Comparison of ENCODE assay signal across 9 cellular contexts in the genomic region with DNA sequence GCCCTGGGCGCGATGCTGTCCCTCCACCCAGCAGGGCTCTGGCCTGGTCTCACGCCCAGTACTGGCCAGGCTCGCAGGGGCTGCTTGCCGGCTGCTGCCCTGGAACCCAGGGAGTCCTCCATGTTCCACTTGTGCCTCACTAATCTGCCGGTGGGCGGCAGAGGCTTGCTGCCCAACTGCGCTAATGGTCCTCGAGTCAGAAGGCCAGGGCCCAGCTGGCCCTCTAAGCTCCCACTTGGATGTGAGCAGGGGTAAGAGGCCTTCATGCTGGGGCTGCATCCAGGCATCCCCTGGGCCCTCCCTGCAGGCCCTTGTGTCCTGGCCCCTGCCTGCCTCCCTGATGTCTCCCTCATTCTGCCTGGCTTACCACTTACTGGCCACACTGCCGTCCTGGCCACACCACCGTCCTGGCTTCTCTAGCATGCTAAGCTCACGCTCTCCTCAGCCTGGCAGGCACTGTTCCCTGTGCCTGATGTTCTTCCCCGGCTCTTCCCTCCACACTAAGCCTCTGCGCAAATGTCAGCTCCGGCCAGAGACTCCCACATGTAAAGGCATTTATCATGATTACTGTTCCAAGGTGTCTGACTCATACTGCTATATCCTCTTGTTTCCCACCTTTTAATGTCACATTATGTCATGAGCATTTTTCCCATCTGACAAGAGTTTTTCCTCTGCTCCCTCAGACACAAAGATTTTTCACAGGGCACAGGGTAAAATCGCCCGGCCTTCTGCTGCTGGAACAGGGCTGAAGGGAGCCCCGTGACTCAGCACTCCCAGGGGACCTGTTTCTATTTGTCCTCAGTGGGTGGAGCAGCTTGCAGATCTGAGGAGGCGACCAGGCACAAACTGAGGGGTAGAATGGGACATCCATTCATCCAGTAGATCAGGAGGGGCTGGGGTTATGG. TPM values are rescaled to one million over a fixed set of nuclear protein-coding genes. Genes with fewer than 3 reads are reported as not detected.
DNase-seq lines count a peak whose midpoint lies in the region; ATAC-seq and TF ChIP-seq lines count a peak whose summit lies in the region.
"Had no signal": no experiment of that assay in that cellular context is flagged by ENCODE, and none has a peak within 500 bp of the region (broad histone marks: within the 10 kb centered on the region; RNA-seq: fewer than 3 reads in every experiment).

No MANE protein-coding gene starts in this region.

- ATAC-seq in gastrocnemius medialis, result peak; percentile 81 to 83
- ATAC-seq: naive thymus-derived CD8-positive, alpha-beta T cell had no signal

- H3K9me3 ChIP-seq in gastrocnemius medialis (no peaks in the 10 kb centered on the region), MM.1S (replicated peaks; ENCODE audit: insufficient read depth, low read length) (no peaks in the 10 kb centered on the region)

- no peak overlapping the region for H2AFZ ChIP-seq in MM.1S (ENCODE audit: low read length)

- H4K20me1 ChIP-seq in MM.1S (ENCODE audit: insufficient read depth, low read length), result no peaks in the 10 kb centered on the region

- no peak overlapping the region for H3K9ac ChIP-seq in MM.1S (ENCODE audit: low read length)

- peak overlapping the region; percentile 92 for H3K27ac Mint-ChIP-seq in HFFc6
- H3K27ac Mint-ChIP-seq: naive thymus-derived CD8-positive, alpha-beta T cell had no signal

- H3K4me1 ChIP-seq in gastrocnemius medialis (peaks cover 22 to 27% of the 10 kb centered on the region in 2 donors), MM.1S (ENCODE audit: low read length) (no peaks in the 10 kb centered on the region)

- TF ChIP-seq POLR2A in gastrocnemius medialis (IDR thresholded peaks at IDR 0.05), result no peak

- H3K9me3 Mint-ChIP-seq in HFFc6, result no peaks in the 10 kb centered on the region
- H3K9me3 Mint-ChIP-seq: naive thymus-derived CD8-positive, alpha-beta T cell had no signal

- H3K27me3 ChIP-seq in gastrocnemius medialis (no peaks in the 10 kb centered on the region), MM.1S (replicated peaks; ENCODE audit: insufficient read depth, low read length) (no peaks in the 10 kb centered on the region)

- H3K79me2 ChIP-seq in MM.1S (ENCODE audit: low read length), result no peaks in the 10 kb centered on the region

- H3K4me3 Mint-ChIP-seq in HFFc6, result peak overlapping the region; percentile 54
- H3K4me3 Mint-ChIP-seq: naive thymus-derived CD8-positive, alpha-beta T cell had no signal

- DNase-seq in HFFc6, result peak; percentile 81
- DNase-seq in T1000 (lab: John Stamatoyannopoulos, UW), result peak; percentile 78
- DNase-seq in cardiac septum (ENCODE audit: low spot score), result peak; percentile 87
- peak; percentile 55 to 79 for DNase-seq in gastrocnemius medialis
- DNase-seq in NOMO-1 (lab: John Stamatoyannopoulos, UW; ENCODE audit: unreplicated experiment in 2 of 2), result no peak
- no peak for DNase-seq in DMS79 (lab: John Stamatoyannopoulos, UW)
- DNase-seq in activated T-cell treated with anti-CD3 and anti-CD28 coated beads for 4 hours, result no peak
- DNase-seq in MM.1S, result no peak

- no peaks in the 10 kb centered on the region for H3K36me3 Mint-ChIP-seq in HFFc6 (ENCODE audit: low read depth)
- H3K36me3 Mint-ChIP-seq: naive thymus-derived CD8-positive, alpha-beta T cell had no signal

- H3K27ac ChIP-seq in gastrocnemius medialis (peak overlapping the region; percentile 68 to 81 (median 80)), MM.1S (ENCODE audit: low read length) (no peak overlapping the region)

- intact Hi-C loops in cardiac septum (cut with DNase I), result no loop called here
- intact Hi-C loops in gastrocnemius medialis (cut with DNase I; ENCODE audit: low total_unique reads), result no loop called here

- H3K36me3 ChIP-seq in gastrocnemius medialis, result no peaks in the 10 kb centered on the region
- H3K36me3 ChIP-seq in MM.1S (replicated peaks; ENCODE audit: insufficient read depth, low read length), result no peaks in the 10 kb centered on the region

- in situ Hi-C loops in gastrocnemius medialis (cut with MboI; ENCODE audit: low sequenced_read_pairs in 4 of 4), result no loop called here

- H3K27me3 Mint-ChIP-seq in HFFc6 (ENCODE audit: insufficient read depth), result peaks cover 2% of the 10 kb centered on the region; the same call in 1 of the 2 replicates

- TF ChIP-seq CTCF in HFFc6 (IDR thresholded peaks at IDR 0.05) (no peak), gastrocnemius medialis (IDR thresholded peaks at IDR 0.05 in 4 of 5, conservative IDR thresholded peaks at IDR 0.05 in 1 of 5) (no peak), MM.1S (IDR thresholded peaks at IDR 0.05; ENCODE audit: low read length) (no peak)

- no peak overlapping the region for H3K4me2 ChIP-seq in MM.1S (ENCODE audit: low read depth, low read length)

- H3K4me3 ChIP-seq in gastrocnemius medialis (no peak overlapping the region), MM.1S (ENCODE audit: low read length) (no peak overlapping the region)

- no peaks in the 10 kb centered on the region for H3F3A ChIP-seq in MM.1S (ENCODE audit: insufficient read depth, low read length)

- peaks cover 34% of the 10 kb centered on the region for H3K4me1 Mint-ChIP-seq in HFFc6 (ENCODE audit: low read depth)
- H3K4me1 Mint-ChIP-seq: naive thymus-derived CD8-positive, alpha-beta T cell had no signal

- no peaks in the 10 kb centered on the region for H3K9me2 ChIP-seq in MM.1S (replicated peaks; ENCODE audit: insufficient read depth, low read length)

RNA-seq across cellular contexts. Expression of gene B9D1, which starts 15.9 kb away (rescaled TPM):
- total RNA-seq in HFFc6 (2021; fragmentation: NEBNext Ultra II Directional; extraction: Animal tissue kit (Norgen Biotek cat#: 25700)), result 10 to 100 TPM; 18.0 to 28.9 (median 24.5) TPM
- 9.7 TPM for total RNA-seq in cardiac septum
- total RNA-seq in gastrocnemius medialis, result 10 to 100 TPM in 3 of 4 donors, 1 to 10 TPM in 1; 6.5 to 16.4 (median 14.5) TPM

RNA-seq across cellular contexts. Expression of gene MAPK7, which starts 31.7 kb away (rescaled TPM):
- total RNA-seq in HFFc6 (2021; fragmentation: NEBNext Ultra II Directional; extraction: Animal tissue kit (Norgen Biotek cat#: 25700)), result 10 to 100 TPM; 18.5 to 27.1 (median 23.9) TPM
- 17.5 TPM for total RNA-seq in cardiac septum
- total RNA-seq in gastrocnemius medialis, result 10 to 100 TPM in 2 of 4 donors, 1 to 10 TPM in 2; 7.3 to 12.5 (median 10.4) TPM

RNA-seq across cellular contexts. Expression of gene MFAP4, which starts 40.4 kb away (rescaled TPM):
- total RNA-seq in HFFc6 (2021; fragmentation: NEBNext Ultra II Directional; extraction: Animal tissue kit (Norgen Biotek cat#: 25700)), result 10 to 100 TPM; 17.7 to 46.5 (median 22.0) TPM
- 46.2 TPM for total RNA-seq in cardiac septum
- total RNA-seq in gastrocnemius medialis, result 10 to 100 TPM; 11.0 to 22.7 (median 14.8) TPM
- total RNA-seq: naive thymus-derived CD8-positive, alpha-beta T cell had no signal

Comparison
In these comparisons a context has a peak if more than half of its experiments do, and no peak if none do; other contexts are left out.
1. DNase-seq: peak in HFFc6 (single experiment), T1000 (single experiment), cardiac septum (single experiment) and gastrocnemius medialis (2 of 2); none in NOMO-1 (0 of 2), DMS79 (single experiment), activated T-cell treated with anti-CD3 and anti-CD28 coated beads for 4 hours (single experiment) and MM.1S (single experiment).